ENCODE assay signal across 6 cellular contexts in the genomic region with DNA sequence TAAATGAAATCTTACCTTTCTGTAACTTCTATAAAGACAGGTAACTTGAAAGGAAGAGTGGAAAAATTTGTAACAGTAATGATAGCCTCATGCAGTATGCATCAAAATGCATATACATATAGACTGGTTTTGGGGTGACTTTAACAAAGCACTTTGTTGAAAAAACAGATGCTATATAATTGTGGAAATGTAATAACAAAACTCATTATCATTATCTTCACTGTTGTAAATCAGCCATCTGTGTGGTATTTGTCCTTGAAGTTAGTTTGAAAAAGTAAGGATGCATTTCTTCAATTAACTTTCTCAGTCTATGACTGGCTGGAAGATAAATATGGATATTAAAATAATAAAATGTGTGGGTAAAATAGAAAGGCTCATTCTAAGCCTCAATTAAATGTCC. TPM values are rescaled to one million over a fixed set of nuclear protein-coding genes. Genes with fewer than 3 reads are reported as not detected.
"Had no signal": no experiment of that assay in that cellular context is flagged by ENCODE, and none has a peak within 500 bp of the region (broad histone marks: within the 10 kb centered on the region; RNA-seq: fewer than 3 reads in every experiment).

No MANE protein-coding gene starts in this region.

- H3K27ac ChIP-seq: HL-60 had no signal

- DNase-seq: IMR-90, KBM-7 had no signal

- H3K4me3 ChIP-seq: K562 had no signal

- ATAC-seq: HepG2, K562 had no signal

RNA-seq across cellular contexts. Expression of gene DGKB, which starts 6.1 kb away (rescaled TPM):
- polyA plus RNA-seq: HepG2, IgD-negative memory B cell, IMR-90 had no signal
